ENCODE assay signal across 22 cellular contexts in genomic region chr17:65576939-65577338, GRCh38.
"Had no signal": no experiment of that assay in that cellular context is flagged by ENCODE, and none has a peak within 500 bp of the region (broad histone marks: within the 10 kb centered on the region; RNA-seq: fewer than 3 reads in every experiment).

No MANE protein-coding gene starts in this region.

- H3K27me3 Mint-ChIP-seq: activated CD4-positive, alpha-beta T cell treated with anti-CD3 and anti-CD28 coated beads for 36 hours; activated T-cell treated with anti-CD3 and anti-CD28 coated beads, Interleukin-2, amount 50 U/mL, for 24 hours; activated T-helper 17 cell treated with anti-CD3 and anti-CD28 coated beads, Interleukin-2, amount 50 U/mL, for 72 hours; stimulated activated naive CD8-positive, alpha-beta T cell treated with anti-CD3 and anti-CD28 coated beads, Interleukin-15, amount 100 ng/mL, for 72 hours had no signal

- H3K4me1 ChIP-seq: foreskin keratinocyte, right lobe of liver, tibial artery had no signal

- H3K36me3 ChIP-seq: cardiac muscle cell, right lobe of liver, tibial artery had no signal

- H3K27ac Mint-ChIP-seq: activated CD4-positive, alpha-beta T cell treated with anti-CD3 and anti-CD28 coated beads for 36 hours; activated naive CD8-positive, alpha-beta T cell treated with anti-CD3 and anti-CD28 coated beads, Interleukin-2, amount 10 ng/mL, durations not matched to agents 7 days and 5 days; activated T-cell treated with anti-CD3 and anti-CD28 coated beads, Interleukin-2, amount 50 U/mL, for 24 hours; activated T-helper 17 cell treated with anti-CD3 and anti-CD28 coated beads, Interleukin-2, amount 50 U/mL, for 72 hours; dendritic cell treated with granulocyte-macrophage colony-stimulating factor and Interleukin-4, amounts not matched to agents 40 ng/mL and 50 ng/mL, for 4 days; nephron progenitor cell; stimulated activated effector memory CD8-positive, alpha-beta T cell treated with anti-CD3 and anti-CD28 coated beads, Interleukin-12 subunit alpha, Interleukin-12 subunit beta, amount 100 ng/mL, for 72 hours had no signal

- H3K4me3 Mint-ChIP-seq: activated CD4-positive, alpha-beta T cell treated with anti-CD3 and anti-CD28 coated beads for 36 hours; activated naive CD8-positive, alpha-beta T cell treated with anti-CD3 and anti-CD28 coated beads, Interleukin-2, amount 10 ng/mL, durations not matched to agents 7 days and 5 days; activated T-cell treated with anti-CD3 and anti-CD28 coated beads, Interleukin-2, amount 50 U/mL, for 24 hours; activated T-helper 17 cell treated with anti-CD3 and anti-CD28 coated beads, Interleukin-2, amount 50 U/mL, for 72 hours; dendritic cell treated with granulocyte-macrophage colony-stimulating factor and Interleukin-4, amounts not matched to agents 40 ng/mL and 50 ng/mL, for 4 days; nephron progenitor cell; stimulated activated effector memory CD8-positive, alpha-beta T cell treated with anti-CD3 and anti-CD28 coated beads, Interleukin-12 subunit alpha, Interleukin-12 subunit beta, amount 100 ng/mL, for 72 hours; stimulated activated naive CD8-positive, alpha-beta T cell treated with anti-CD3 and anti-CD28 coated beads, Interleukin-15, amount 100 ng/mL, for 72 hours had no signal

- H3K4me3 ChIP-seq: cardiac muscle cell, right lobe of liver, skin epidermis, tibial artery had no signal

- H3K9me3 Mint-ChIP-seq: activated naive CD8-positive, alpha-beta T cell treated with anti-CD3 and anti-CD28 coated beads, Interleukin-2, amount 10 ng/mL, durations not matched to agents 7 days and 5 days; activated T-cell treated with anti-CD3 and anti-CD28 coated beads, Interleukin-2, amount 50 U/mL, for 24 hours; activated T-helper 17 cell treated with anti-CD3 and anti-CD28 coated beads, Interleukin-2, amount 50 U/mL, for 72 hours; nephron progenitor cell; stimulated activated effector memory CD8-positive, alpha-beta T cell treated with anti-CD3 and anti-CD28 coated beads, Interleukin-12 subunit alpha, Interleukin-12 subunit beta, amount 100 ng/mL, for 72 hours; stimulated activated naive CD8-positive, alpha-beta T cell treated with anti-CD3 and anti-CD28 coated beads, Interleukin-15, amount 100 ng/mL, for 72 hours had no signal

- H3K27me3 ChIP-seq: cardiac muscle cell, foreskin keratinocyte, right lobe of liver, tibial artery had no signal

- H3K4me1 Mint-ChIP-seq: activated naive CD8-positive, alpha-beta T cell treated with anti-CD3 and anti-CD28 coated beads, Interleukin-2, amount 10 ng/mL, durations not matched to agents 7 days and 5 days; activated T-helper 17 cell treated with anti-CD3 and anti-CD28 coated beads, Interleukin-2, amount 50 U/mL, for 72 hours; stimulated activated effector memory CD8-positive, alpha-beta T cell treated with anti-CD3 and anti-CD28 coated beads, Interleukin-12 subunit alpha, Interleukin-12 subunit beta, amount 100 ng/mL, for 72 hours; stimulated activated naive CD8-positive, alpha-beta T cell treated with anti-CD3 and anti-CD28 coated beads, Interleukin-15, amount 100 ng/mL, for 72 hours had no signal

- DNase-seq: activated CD4-positive, alpha-beta T cell treated with anti-CD3 and anti-CD28 coated beads for 36 hours; activated CD4-positive, alpha-beta T cell treated with anti-CD3 and anti-CD28 coated beads, Interleukin-2, amount 50 U/mL, for 4 hours; activated CD8-positive, alpha-beta memory T cell treated with anti-CD3 and anti-CD28 coated beads for 24 hours; activated CD8-positive, alpha-beta memory T cell treated with anti-CD3 and anti-CD28 coated beads, Interleukin-2, amount 50 U/mL, for 4 hours; activated naive CD4-positive, alpha-beta T cell treated with Interleukin-2 at 50 U/mL for 16 hours; activated naive CD8-positive, alpha-beta T cell treated with anti-CD3 and anti-CD28 coated beads, Interleukin-2, amount 10 ng/mL, durations not matched to agents 7 days and 5 days; activated T-cell treated with anti-CD3 and anti-CD28 coated beads, Interleukin-2, amount 50 U/mL, for 24 hours; amniotic stem cell; effector CD4-positive, alpha-beta T cell; foreskin keratinocyte; nephron progenitor cell; occipital lobe; right lobe of liver; stimulated activated CD4-positive, alpha-beta T cell treated with anti-CD3 and anti-CD28 coated beads, Interleukin-2, amount 100 ng/mL, for 24 hours; stimulated activated naive CD8-positive, alpha-beta T cell treated with anti-CD3 and anti-CD28 coated beads, Interleukin-15, amount 100 ng/mL, for 72 hours; T-helper 9 cell; tibial artery had no signal

- H3K27ac ChIP-seq: cardiac muscle cell, foreskin keratinocyte, right lobe of liver, skin epidermis, tibial artery had no signal

- H3K9me3 ChIP-seq: right lobe of liver, tibial artery had no signal

- H3K36me3 Mint-ChIP-seq: activated naive CD8-positive, alpha-beta T cell treated with anti-CD3 and anti-CD28 coated beads, Interleukin-2, amount 10 ng/mL, durations not matched to agents 7 days and 5 days; stimulated activated effector memory CD8-positive, alpha-beta T cell treated with anti-CD3 and anti-CD28 coated beads, Interleukin-12 subunit alpha, Interleukin-12 subunit beta, amount 100 ng/mL, for 72 hours had no signal
